Comparison of ENCODE assay signal across 21 cellular contexts in genomic region chr9:82356131-82356530, GRCh38.
A peak's percentile ranks its signal among the peaks of the same experiment; 100 is the strongest.
DNase-seq lines count a peak whose midpoint lies in the region; FAIRE-seq and TF ChIP-seq lines count a peak whose summit lies in the region.
"Had no signal": no experiment of that assay in that cellular context is flagged by ENCODE, and none has a peak within 500 bp of the region (broad histone marks: within the 10 kb centered on the region; RNA-seq: fewer than 3 reads in every experiment).

No MANE protein-coding gene starts in this region.

- in situ Hi-C loops in mammary epithelial cell (cut with MboI; ENCODE audit: low sequenced_read_pairs in 2 of 2) = no loop called here

- H3F3A ChIP-seq in Loucy (ENCODE audit: low read depth) = peaks cover 4% of the 10 kb centered on the region; the same call in 1 of the 2 replicates

- H3K4me2 ChIP-seq in mammary epithelial cell (ENCODE audit: insufficient read depth, low read depth, low read length) (no peak overlapping the region), Loucy (ENCODE audit: low read depth, low read length, poor library complexity, severe bottlenecking) (peak overlapping the region; percentile 50), keratinocyte (ENCODE audit: control insufficient read depth, extremely low read depth, insufficient read depth, low read depth, low read length) (no peak overlapping the region)
- H3K4me2 ChIP-seq: A549; BLaER1 treated with 17β-estradiol and CSF1 and Interleukin-3, amounts not matched to agents 10 nM and 100 nM; GM23338 had no signal

- TF ChIP-seq CTCF in mammary epithelial cell (conservative IDR thresholded peaks at IDR 0.05 in 1 of 2, IDR thresholded peaks at IDR 0.05 in 1 of 2; ENCODE audit: extremely low read depth in 1 of 2, insufficient read depth in 1 of 2, low read depth in 1 of 2, low read length in 2 of 2) = no peak
- no peak for TF ChIP-seq CTCF in MCF 10A (IDR thresholded peaks at IDR 0.05; ENCODE audit: unreplicated experiment)
- TF ChIP-seq CTCF in Loucy (conservative IDR thresholded peaks at IDR 0.05; ENCODE audit: low read length) = no peak
- no peak for TF ChIP-seq CTCF in keratinocyte (optimal IDR thresholded peaks at IDR 0.05 in 1 of 3, IDR thresholded peaks at IDR 0.05 in 1 of 3, conservative IDR thresholded peaks at IDR 0.05 in 1 of 3; ENCODE audit: extremely low read depth in 1 of 3, insufficient read depth in 2 of 3, low read length in 3 of 3)

- WGBS in mammary epithelial cell (ENCODE audit: low coverage, missing lambda C conversion rate) = 89% methylated on average over 2 of the region's 2 CpGs

- no peak overlapping the region for H3K4me3 Mint-ChIP-seq in MCF 10A (ENCODE audit: unreplicated experiment)
- H3K4me3 Mint-ChIP-seq: CD4-positive, alpha-beta memory T cell; GM23338; H9 had no signal

- H3K4me1 Mint-ChIP-seq in MCF 10A (ENCODE audit: insufficient read depth, unreplicated experiment) = peaks cover 19% of the 10 kb centered on the region
- H3K4me1 Mint-ChIP-seq: CD4-positive, alpha-beta memory T cell had no signal

- H3K9ac ChIP-seq in mammary epithelial cell (ENCODE audit: insufficient read depth, low read length) = no peak overlapping the region
- peak overlapping the region; percentile 43 for H3K9ac ChIP-seq in Loucy (ENCODE audit: low read depth, low read length, poor library complexity, severe bottlenecking)
- H3K9ac ChIP-seq in keratinocyte (ENCODE audit: control insufficient read depth, extremely low read depth, insufficient read depth, low read length) = no peak overlapping the region
- H3K9ac ChIP-seq: BLaER1 treated with 17β-estradiol and CSF1 and Interleukin-3, amounts not matched to agents 10 nM and 100 nM had no signal

- H3K4me3 ChIP-seq in mammary epithelial cell (replicated peaks in 1 of 3; ENCODE audit: insufficient read depth in 1 of 3, low read depth in 2 of 3, low read length in 3 of 3) = no peak overlapping the region
- no peak overlapping the region for H3K4me3 ChIP-seq in Loucy (ENCODE audit: low read length, poor library complexity, severe bottlenecking)
- H3K4me3 ChIP-seq in keratinocyte (ENCODE audit: control insufficient read depth in 2 of 3, extremely low read depth in 1 of 3, insufficient read depth in 2 of 3, low read depth in 1 of 3, low read length in 3 of 3) = no peak overlapping the region
- H3K4me3 ChIP-seq: A549; BLaER1 treated with 17β-estradiol and CSF1 and Interleukin-3, amounts not matched to agents 10 nM and 100 nM; GM23338 had no signal

- no peaks in the 10 kb centered on the region for H3K27me3 ChIP-seq in mammary epithelial cell (ENCODE audit: insufficient read depth, low read length)
- no peaks in the 10 kb centered on the region for H3K27me3 ChIP-seq in Loucy (ENCODE audit: insufficient read depth, low read length, poor library complexity, severe bottlenecking)
- H3K27me3 ChIP-seq in keratinocyte (ENCODE audit: control insufficient read depth, extremely low read depth, insufficient read depth, low read length) = no peaks in the 10 kb centered on the region
- H3K27me3 ChIP-seq: BE2C; BLaER1 treated with 17β-estradiol and CSF1 and Interleukin-3, amounts not matched to agents 10 nM and 100 nM had no signal

- H3K79me2 ChIP-seq in mammary epithelial cell (ENCODE audit: insufficient read depth, low read length) (no peaks in the 10 kb centered on the region), Loucy (ENCODE audit: insufficient read depth, low read length) (no peaks in the 10 kb centered on the region), keratinocyte (ENCODE audit: control insufficient read depth, insufficient read depth, low read length) (no peaks in the 10 kb centered on the region)

- no peak for FAIRE-seq in keratinocyte (lab: Jason Lieb, UNC)
- FAIRE-seq: A549, GM12892, GM19239 had no signal

- intact Hi-C loops in mammary epithelial cell (cut with micrococcal nuclease) = loop anchor here (10.0 kb wide), 1 partner anchor 59 kb away; no protein-coding TSS in a partner anchor
- intact Hi-C loops in MCF 10A (cut with micrococcal nuclease) = no loop called here

- DNase-seq in mammary epithelial cell (no peak), MCF 10A (ENCODE audit: unreplicated experiment) (no peak), keratinocyte (ENCODE audit: low read depth, low spot score) (no peak), NCI-H146 treated with DMSO at 0.1 percent for 48 hours (lab: John Stamatoyannopoulos, UW; ENCODE audit: unreplicated experiment) (no peak), NCI-H345 treated with DMSO at 0.1 percent for 48 hours (lab: John Stamatoyannopoulos, UW; ENCODE audit: unreplicated experiment) (no peak)
- DNase-seq: 8988T; ACHN; AML-193; BE2C; Calu3; CD4-positive, alpha-beta memory T cell; COR-L47; DMS53; DMS79 treated with DMSO at 0.1 percent for 48 hours; H9 had no signal

- no peaks in the 10 kb centered on the region for H3K9me3 Mint-ChIP-seq in MCF 10A (ENCODE audit: unreplicated experiment)
- H3K9me3 Mint-ChIP-seq: GM23338, H9 had no signal

- CTCF ChIA-PET in mammary epithelial cell (lab: Charles Lee; ENCODE audit: low non-redundant PET) = interaction anchor here (0.6 kb wide), 1 partner anchor 965 kb away, joined by 3 read pairs; no protein-coding TSS in a partner anchor
- CTCF ChIA-PET in MCF 10A (lab: Yijun Ruan, JAX) = interaction anchor here (0.6 to 0.7 kb wide), 2 partner anchors 231 to 567 kb away, joined by 3 to 4 read pairs; no protein-coding TSS in a partner anchor

- H3K4me1 ChIP-seq in mammary epithelial cell (ENCODE audit: insufficient read depth, low read length) (peaks cover 37% of the 10 kb centered on the region), Loucy (ENCODE audit: insufficient read depth, low read length, poor library complexity, severe bottlenecking) (peaks cover 56% of the 10 kb centered on the region), keratinocyte (ENCODE audit: control insufficient read depth, extremely low read depth, insufficient read depth, low read length) (peaks cover 37% of the 10 kb centered on the region)
- H3K4me1 ChIP-seq: A549; BE2C; BLaER1 treated with 17β-estradiol and CSF1 and Interleukin-3, amounts not matched to agents 10 nM and 100 nM had no signal

- dilution Hi-C loops in mammary epithelial cell (cut with HindIII; ENCODE audit: low sequenced_read_pairs) (no loop called here), keratinocyte (cut with MboI; ENCODE audit: extremely low pct_ligation_motif_present, low sequenced_read_pairs) (no loop called here)

- H4K20me1 ChIP-seq in mammary epithelial cell (ENCODE audit: insufficient read depth, low read length) (no peaks in the 10 kb centered on the region), Loucy (ENCODE audit: insufficient read depth, low read length, poor library complexity, severe bottlenecking) (no peaks in the 10 kb centered on the region), keratinocyte (ENCODE audit: control insufficient read depth, extremely low read depth, insufficient read depth, low read length) (no peaks in the 10 kb centered on the region)
- H4K20me1 ChIP-seq: BLaER1 treated with 17β-estradiol and CSF1 and Interleukin-3, amounts not matched to agents 10 nM and 100 nM had no signal

- POLR2A ChIA-PET in MCF 10A (lab: Yijun Ruan, JAX) = interaction anchor here (0.9 kb wide), 1 partner anchor 9 kb away, joined by 5 read pairs; no protein-coding TSS in a partner anchor

- no peaks in the 10 kb centered on the region for H3K27me3 Mint-ChIP-seq in MCF 10A (ENCODE audit: insufficient read depth, unreplicated experiment)
- H3K27me3 Mint-ChIP-seq: CD4-positive, alpha-beta memory T cell had no signal

- no peaks in the 10 kb centered on the region for H3K9me2 ChIP-seq in Loucy (replicated peaks; ENCODE audit: low read depth, low read length)

- H3K9me1 ChIP-seq in keratinocyte (ENCODE audit: control insufficient read depth, extremely low read depth, insufficient read depth, low read length) = no peaks in the 10 kb centered on the region

- H2AFZ ChIP-seq in mammary epithelial cell (ENCODE audit: low read depth, low read length) (peak overlapping the region; percentile 27), Loucy (ENCODE audit: low read length) (no peak overlapping the region), keratinocyte (ENCODE audit: control insufficient read depth, low read length) (peak overlapping the region; percentile 47)
- H2AFZ ChIP-seq: GM23338 had no signal

- H3K9me3 ChIP-seq in mammary epithelial cell (replicated peaks; ENCODE audit: insufficient read depth, low read length) = no peaks in the 10 kb centered on the region
- no peaks in the 10 kb centered on the region for H3K9me3 ChIP-seq in Loucy (ENCODE audit: insufficient read depth, low read depth, low read length)
- no peaks in the 10 kb centered on the region for H3K9me3 ChIP-seq in keratinocyte (ENCODE audit: control insufficient read depth, low read depth, low read length)
- H3K9me3 ChIP-seq: A549; BE2C; BLaER1 treated with 17β-estradiol and CSF1 and Interleukin-3, amounts not matched to agents 10 nM and 100 nM had no signal

- BruUV-seq in mammary epithelial cell (replicated peaks; lab: Mats Ljungman, UMichigan) = no TSS peak
- BruUV-seq in MCF 10A (replicated peaks; lab: Mats Ljungman, UMichigan) = no TSS peak

- no peak overlapping the region for H3K27ac ChIP-seq in mammary epithelial cell (ENCODE audit: insufficient read depth, low read depth, low read length)
- no peak overlapping the region for H3K27ac ChIP-seq in keratinocyte (ENCODE audit: control insufficient read depth, insufficient read depth, low read length)
- H3K27ac ChIP-seq: A549; BLaER1 treated with 17β-estradiol and CSF1 and Interleukin-3, amounts not matched to agents 10 nM and 100 nM had no signal

- no peaks in the 10 kb centered on the region for H3K36me3 Mint-ChIP-seq in MCF 10A (ENCODE audit: insufficient read depth, unreplicated experiment)
- H3K36me3 Mint-ChIP-seq: CD4-positive, alpha-beta memory T cell had no signal

- no peak overlapping the region for H3K27ac Mint-ChIP-seq in MCF 10A (ENCODE audit: low read depth, unreplicated experiment)
- H3K27ac Mint-ChIP-seq: CD4-positive, alpha-beta memory T cell; H9 had no signal

- H3K36me3 ChIP-seq in mammary epithelial cell (ENCODE audit: insufficient read depth, low read length) (no peaks in the 10 kb centered on the region), Loucy (ENCODE audit: insufficient read depth, low read length) (no peaks in the 10 kb centered on the region), keratinocyte (ENCODE audit: control insufficient read depth in 2 of 2, extremely low read depth in 1 of 2, insufficient read depth in 2 of 2, low read length in 2 of 2) (no peaks in the 10 kb centered on the region)
- H3K36me3 ChIP-seq: BE2C; BLaER1 treated with 17β-estradiol and CSF1 and Interleukin-3, amounts not matched to agents 10 nM and 100 nM had no signal
